Comparison of ENCODE assay signal across 1 cellular context in the genomic region with DNA sequence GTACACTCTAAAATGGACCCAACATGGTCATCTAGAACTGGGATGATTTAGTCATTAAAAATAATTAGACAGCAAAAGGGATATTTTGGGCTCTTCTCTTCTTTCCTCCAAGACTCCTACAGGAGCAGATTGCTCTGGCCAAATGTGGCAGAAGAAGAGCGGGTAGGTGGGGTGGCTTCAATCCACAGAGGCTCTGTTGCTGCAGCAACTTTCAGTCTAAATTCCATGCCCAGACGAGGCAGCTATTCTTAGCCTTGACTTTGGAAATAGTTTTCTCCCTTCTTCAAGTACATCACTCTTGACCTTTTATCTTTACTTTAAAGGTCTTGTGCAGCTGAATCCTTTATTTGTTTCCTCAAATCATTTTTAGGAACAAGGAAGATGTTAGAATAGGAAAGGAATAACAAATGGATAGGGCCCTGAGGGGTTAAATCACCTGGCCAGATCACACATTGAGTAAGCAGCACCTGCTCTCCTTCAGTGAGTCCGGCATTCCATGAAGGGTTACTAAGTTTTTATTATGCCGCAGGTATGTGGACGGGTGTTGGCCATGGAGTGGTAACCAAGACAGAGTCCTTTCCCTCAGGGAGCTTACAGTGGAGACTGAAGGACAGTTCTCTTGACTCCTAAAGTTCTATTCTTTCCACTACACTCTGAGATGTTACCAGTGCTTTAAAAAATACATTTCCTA.
TF ChIP-seq lines count a peak whose summit lies in the region.

No MANE protein-coding gene starts in this region.

TF ChIP-seq in HepG2, 621 proteins besides CTCF, POLR2A, EP300 and RAD21:
- TF ChIP-seq ESRRA (CRISPR knock-in tag; IDR thresholded peaks at IDR 0.05; ENCODE audit: low read depth) (no peak), ELF3 (CRISPR knock-in tag; IDR thresholded peaks at IDR 0.05) (no peak), GTF3A (CRISPR knock-in tag; conservative IDR thresholded peaks at IDR 0.05) (no peak), ZNF597 (CRISPR knock-in tag; IDR thresholded peaks at IDR 0.05) (no peak), SPEN (CRISPR knock-in tag; IDR thresholded peaks at IDR 0.05; ENCODE audit: low read depth) (no peak), HNF4A (CRISPR knock-in tag; IDR thresholded peaks at IDR 0.05) (no peak), ZNF670 (CRISPR knock-in tag; IDR thresholded peaks at IDR 0.05; ENCODE audit: borderline replicate concordance) (no peak), ZFAT (CRISPR knock-in tag; conservative IDR thresholded peaks at IDR 0.05) (no peak), SIX4 (CRISPR knock-in tag; IDR thresholded peaks at IDR 0.05) (no peak), ZNF878 (CRISPR knock-in tag; IDR thresholded peaks at IDR 0.05) (no peak), ZNF605 (CRISPR knock-in tag; IDR thresholded peaks at IDR 0.05) (no peak), ZNF616 (CRISPR knock-in tag; IDR thresholded peaks at IDR 0.05; ENCODE audit: low read depth) (no peak), AGO2 (optimal IDR thresholded peaks at IDR 0.05; ENCODE audit: low read depth, low read length) (no peak), TAF15 (IDR thresholded peaks at IDR 0.05; ENCODE audit: low read depth, low read length, poor library complexity, severe bottlenecking) (no peak)
- TF ChIP-seq, protein P1, sequence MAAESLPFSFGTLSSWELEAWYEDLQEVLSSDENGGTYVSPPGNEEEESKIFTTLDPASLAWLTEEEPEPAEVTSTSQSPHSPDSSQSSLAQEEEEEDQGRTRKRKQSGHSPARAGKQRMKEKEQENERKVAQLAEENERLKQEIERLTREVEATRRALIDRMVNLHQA (CRISPR knock-in tag; IDR thresholded peaks at IDR 0.05), result no peak
- TF ChIP-seq, protein P2, sequence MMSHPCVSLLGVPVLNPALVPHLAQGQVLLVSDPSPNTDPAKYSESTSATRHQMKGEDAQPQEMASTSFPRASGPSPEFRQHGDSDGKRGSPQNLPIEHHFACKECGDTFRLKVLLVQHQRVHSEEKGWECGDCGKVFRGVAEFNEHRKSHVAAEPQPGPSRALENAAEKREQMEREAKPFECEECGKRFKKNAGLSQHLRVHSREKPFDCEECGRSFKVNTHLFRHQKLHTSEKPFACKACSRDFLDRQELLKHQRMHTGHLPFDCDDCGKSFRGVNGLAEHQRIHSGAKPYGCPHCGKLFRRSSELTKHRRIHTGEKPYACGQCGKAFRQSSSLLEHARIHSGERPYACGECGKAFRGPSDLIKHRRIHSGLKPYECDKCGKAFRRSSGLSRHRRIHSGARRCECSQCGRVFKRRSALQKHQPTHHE (CRISPR knock-in tag; IDR thresholded peaks at IDR 0.05; ENCODE audit: borderline replicate concordance), result no peak
- TF ChIP-seq, protein P3, sequence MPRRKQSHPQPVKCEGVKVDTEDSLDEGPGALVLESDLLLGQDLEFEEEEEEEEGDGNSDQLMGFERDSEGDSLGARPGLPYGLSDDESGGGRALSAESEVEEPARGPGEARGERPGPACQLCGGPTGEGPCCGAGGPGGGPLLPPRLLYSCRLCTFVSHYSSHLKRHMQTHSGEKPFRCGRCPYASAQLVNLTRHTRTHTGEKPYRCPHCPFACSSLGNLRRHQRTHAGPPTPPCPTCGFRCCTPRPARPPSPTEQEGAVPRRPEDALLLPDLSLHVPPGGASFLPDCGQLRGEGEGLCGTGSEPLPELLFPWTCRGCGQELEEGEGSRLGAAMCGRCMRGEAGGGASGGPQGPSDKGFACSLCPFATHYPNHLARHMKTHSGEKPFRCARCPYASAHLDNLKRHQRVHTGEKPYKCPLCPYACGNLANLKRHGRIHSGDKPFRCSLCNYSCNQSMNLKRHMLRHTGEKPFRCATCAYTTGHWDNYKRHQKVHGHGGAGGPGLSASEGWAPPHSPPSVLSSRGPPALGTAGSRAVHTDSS (CRISPR knock-in tag; conservative IDR thresholded peaks at IDR 0.05), result no peak
